ENCODE assay signal across 18 cellular contexts in genomic region chr2:101956465-101957030, GRCh38. TPM values are rescaled to one million over a fixed set of nuclear protein-coding genes. Genes with fewer than 3 reads are reported as not detected.
DNase-seq lines count a peak whose midpoint lies in the region; ATAC-seq and TF ChIP-seq lines count a peak whose summit lies in the region.
"Had no signal": no experiment of that assay in that cellular context is flagged by ENCODE, and none has a peak within 500 bp of the region (broad histone marks: within the 10 kb centered on the region; RNA-seq: fewer than 3 reads in every experiment).

No MANE protein-coding gene starts in this region.

- H3K4me3 Mint-ChIP-seq in dendritic cell treated with granulocyte-macrophage colony-stimulating factor and Interleukin-4, amounts not matched to agents 40 ng/mL and 50 ng/mL, for 4 days = no peak overlapping the region
- H3K4me3 Mint-ChIP-seq: CD14-positive monocyte had no signal

- ATAC-seq in left ventricle myocardium superior (no peak), foreskin keratinocyte (no peak), GM18861 (IDR thresholded peaks at IDR 0.05; ENCODE audit: unreplicated experiment) (no peak), HG02885 (IDR thresholded peaks at IDR 0.05; ENCODE audit: poor library complexity, unreplicated experiment) (no peak)

- H3K27me3 ChIP-seq in left ventricle myocardium inferior (ENCODE audit: low read depth) = no peaks in the 10 kb centered on the region
- no peaks in the 10 kb centered on the region for H3K27me3 ChIP-seq in neutrophil
- no peaks in the 10 kb centered on the region for H3K27me3 ChIP-seq in foreskin keratinocyte

- intact Hi-C loops in left ventricle myocardium inferior (cut with micrococcal nuclease) (no loop called here), left ventricle myocardium superior (cut with micrococcal nuclease) (no loop called here)
- intact Hi-C loops in dendritic cell treated with granulocyte-macrophage colony-stimulating factor and Interleukin-4, amounts not matched to agents 40 ng/mL and 50 ng/mL, for 4 days (cut with micrococcal nuclease) = loop anchor here (5.0 kb wide), 1 partner anchor 44 kb away; no protein-coding TSS in a partner anchor

- no peaks in the 10 kb centered on the region for H3K27me3 Mint-ChIP-seq in dendritic cell treated with granulocyte-macrophage colony-stimulating factor and Interleukin-4, amounts not matched to agents 40 ng/mL and 50 ng/mL, for 4 days

- H3K4me3 ChIP-seq in left ventricle myocardium inferior = no peak overlapping the region
- no peak overlapping the region for H3K4me3 ChIP-seq in neutrophil (ENCODE audit: low read depth in 1 of 2, low read length in 1 of 2)
- H3K4me3 ChIP-seq: PC-9, SK-N-MC had no signal

- peaks cover 84% of the 10 kb centered on the region for H3K4me1 Mint-ChIP-seq in dendritic cell treated with granulocyte-macrophage colony-stimulating factor and Interleukin-4, amounts not matched to agents 40 ng/mL and 50 ng/mL, for 4 days (ENCODE audit: low read depth)

- H3K9me3 ChIP-seq in left ventricle myocardium inferior (replicated peaks) (peaks cover 6% of the 10 kb centered on the region), neutrophil (no peaks in the 10 kb centered on the region)

- H3K36me3 ChIP-seq in left ventricle myocardium inferior (no peaks in the 10 kb centered on the region), neutrophil (no peaks in the 10 kb centered on the region)

- H3K4me1 ChIP-seq in left ventricle myocardium inferior (peaks cover 9% of the 10 kb centered on the region), neutrophil (ENCODE audit: control insufficient read depth in 1 of 2, insufficient read depth in 1 of 2, low read depth in 1 of 2, low read length in 1 of 2) (peaks cover 52 to 57% of the 10 kb centered on the region in 2 experiments), foreskin keratinocyte (peaks cover 21% of the 10 kb centered on the region)

- TF ChIP-seq CTCF in left ventricle myocardium inferior (IDR thresholded peaks at IDR 0.05; ENCODE audit: borderline replicate concordance) (no peak), neutrophil (IDR thresholded peaks at IDR 0.05) (no peak), foreskin keratinocyte (conservative IDR thresholded peaks at IDR 0.05) (no peak)

- H3K36me3 Mint-ChIP-seq in dendritic cell treated with granulocyte-macrophage colony-stimulating factor and Interleukin-4, amounts not matched to agents 40 ng/mL and 50 ng/mL, for 4 days (ENCODE audit: low read depth) = peaks cover 23% of the 10 kb centered on the region

- H3K27ac Mint-ChIP-seq in dendritic cell treated with granulocyte-macrophage colony-stimulating factor and Interleukin-4, amounts not matched to agents 40 ng/mL and 50 ng/mL, for 4 days = peak overlapping the region; percentile 79

- H3K27ac ChIP-seq in left ventricle myocardium inferior (replicated peaks) = peak overlapping the region; percentile 15
- peak overlapping the region; percentile 95 for H3K27ac ChIP-seq in neutrophil
- no peak overlapping the region for H3K27ac ChIP-seq in foreskin keratinocyte
- H3K27ac ChIP-seq: PC-9, SK-N-MC had no signal

- peaks cover 21% of the 10 kb centered on the region for H3K9me3 Mint-ChIP-seq in dendritic cell treated with granulocyte-macrophage colony-stimulating factor and Interleukin-4, amounts not matched to agents 40 ng/mL and 50 ng/mL, for 4 days

- no peak for DNase-seq in left ventricle myocardium inferior
- no peak for DNase-seq in left ventricle myocardium superior
- DNase-seq in foreskin keratinocyte = no peak
- DNase-seq in LoVo (ENCODE audit: low spot score) = no peak
- DNase-seq: COR-L47, DMS153, H7, Karpas-422, NCI-H1092, NCI-H748 treated with DMSO at 0.1 percent for 48 hours, PC-9 had no signal

RNA-seq across cellular contexts. Expression of gene IL1R2, which starts 35.2 kb away (rescaled TPM):
- 0.96 TPM for total RNA-seq in left ventricle myocardium inferior
- total RNA-seq in left ventricle myocardium superior = 1.4 TPM
- 37.9 and 40.7 TPM in 2 replicates for total RNA-seq in foreskin keratinocyte
- 36.6 and 44.6 TPM in 2 replicates for polyA plus RNA-seq in foreskin keratinocyte
- total RNA-seq: A172 had no signal

Comparison
In these comparisons a context has a peak if more than half of its experiments do, and no peak if none do; other contexts are left out.
1. RNA of gene IL1R2, which starts 35.2 kb away (total RNA-seq): 37.9 to 40.7 TPM in foreskin keratinocyte; 1.4 TPM in left ventricle myocardium superior (single experiment) and 0.96 TPM in left ventricle myocardium inferior (single experiment); every median in the first group is over 10 times any median in the second.